1 cellular context compared by ENCODE assay signal in the genomic region with DNA sequence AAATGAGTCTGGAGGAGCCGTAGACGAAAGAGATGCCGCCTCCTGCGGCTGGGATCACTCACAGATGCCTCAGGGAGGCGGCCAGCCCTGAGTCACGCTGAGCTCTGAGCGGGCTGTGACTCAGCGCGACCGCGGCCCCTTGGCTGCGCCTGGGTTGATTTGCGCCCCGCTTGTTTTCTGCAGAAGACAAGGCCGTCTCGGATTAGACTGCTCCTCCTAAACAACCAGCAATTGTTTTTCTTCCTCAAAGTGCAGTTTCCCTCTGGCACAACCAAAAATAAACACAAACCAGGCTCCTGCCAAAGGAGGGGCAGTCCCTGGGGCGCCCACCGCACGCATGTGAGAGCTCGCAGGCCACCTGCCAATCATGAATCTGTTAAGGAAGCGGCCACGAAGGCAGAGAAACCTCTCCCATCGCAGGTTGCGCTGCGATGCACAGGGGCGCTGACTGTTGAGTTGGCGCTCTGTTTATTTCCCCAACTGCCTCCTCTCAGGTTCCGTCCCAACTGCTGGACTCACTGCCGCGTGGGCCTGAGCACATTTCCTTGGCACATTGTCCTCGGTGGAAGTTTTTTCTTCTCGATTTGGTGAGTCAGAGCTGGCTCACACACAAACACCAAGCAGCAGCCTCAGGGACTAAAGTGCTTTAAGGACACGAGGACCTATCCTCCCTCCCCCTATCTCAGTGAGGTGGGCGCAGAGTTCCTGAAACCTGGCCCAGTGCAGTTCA.
TF ChIP-seq lines count a peak whose summit lies in the region.

No MANE protein-coding gene starts in this region.

TF ChIP-seq in A549, 52 proteins besides CTCF, POLR2A, EP300 and RAD21 (continued from another document):
- TF ChIP-seq CBX2 (IDR thresholded peaks at IDR 0.05; ENCODE audit: borderline replicate concordance, low read depth) (no peak), CHD4 (IDR thresholded peaks at IDR 0.05; ENCODE audit: borderline replicate concordance) (no peak)
